In genomic region chr17:69646729-69647128, GRCh38 we compare ENCODE assay signal across 27 cellular contexts.
"Had no signal": no experiment of that assay in that cellular context is flagged by ENCODE, and none has a peak within 500 bp of the region (broad histone marks: within the 10 kb centered on the region; RNA-seq: fewer than 3 reads in every experiment).

No MANE protein-coding gene starts in this region.

- H3K9me3 ChIP-seq: colonic mucosa, esophagus muscularis mucosa, esophagus squamous epithelium, gastrocnemius medialis, gastroesophageal sphincter, heart left ventricle, heart right ventricle had no signal

- DNase-seq: colonic mucosa; cortex of kidney; dermis blood vessel endothelial cell; dorsolateral prefrontal cortex; effector CD4-positive, alpha-beta T cell; effector CD8-positive, alpha-beta T cell; effector memory CD4-positive, alpha-beta T cell; effector memory CD8-positive, alpha-beta T cell; endodermal cell; erythroblast; esophagus squamous epithelium; foreskin fibroblast; foreskin keratinocyte; foreskin melanocyte; gastrocnemius medialis; glutamatergic neuron; head of caudate nucleus; heart left ventricle; heart right ventricle had no signal

- H3K4me3 ChIP-seq: colonic mucosa, coronary artery, dorsolateral prefrontal cortex, esophagus muscularis mucosa, esophagus squamous epithelium, gastrocnemius medialis, gastroesophageal sphincter, heart left ventricle, heart right ventricle had no signal

- H3K36me3 ChIP-seq: colonic mucosa, esophagus muscularis mucosa, esophagus squamous epithelium, gastrocnemius medialis, gastroesophageal sphincter, heart left ventricle, heart right ventricle had no signal

- ATAC-seq: effector memory CD8-positive, alpha-beta T cell; esophagus mucosa; foreskin keratinocyte; gastrocnemius medialis; gastroesophageal sphincter; heart left ventricle; heart right ventricle had no signal

- H3K27ac ChIP-seq: colonic mucosa, coronary artery, dorsolateral prefrontal cortex, epithelial cell of prostate, esophagus muscularis mucosa, esophagus squamous epithelium, foreskin keratinocyte, gastrocnemius medialis, gastroesophageal sphincter, heart left ventricle, heart right ventricle had no signal

- FAIRE-seq: colon, endometrium, endothelial cell of umbilical vein had no signal

- H3K4me1 ChIP-seq: colonic mucosa, esophagus muscularis mucosa, esophagus squamous epithelium, foreskin keratinocyte, gastrocnemius medialis, gastroesophageal sphincter had no signal

- H3K27me3 ChIP-seq: colonic mucosa, dorsolateral prefrontal cortex, esophagus muscularis mucosa, esophagus squamous epithelium, foreskin keratinocyte, gastrocnemius medialis, gastroesophageal sphincter, heart left ventricle, heart right ventricle had no signal
